ENCODE assay signal across 1 cellular context in the genomic region with DNA sequence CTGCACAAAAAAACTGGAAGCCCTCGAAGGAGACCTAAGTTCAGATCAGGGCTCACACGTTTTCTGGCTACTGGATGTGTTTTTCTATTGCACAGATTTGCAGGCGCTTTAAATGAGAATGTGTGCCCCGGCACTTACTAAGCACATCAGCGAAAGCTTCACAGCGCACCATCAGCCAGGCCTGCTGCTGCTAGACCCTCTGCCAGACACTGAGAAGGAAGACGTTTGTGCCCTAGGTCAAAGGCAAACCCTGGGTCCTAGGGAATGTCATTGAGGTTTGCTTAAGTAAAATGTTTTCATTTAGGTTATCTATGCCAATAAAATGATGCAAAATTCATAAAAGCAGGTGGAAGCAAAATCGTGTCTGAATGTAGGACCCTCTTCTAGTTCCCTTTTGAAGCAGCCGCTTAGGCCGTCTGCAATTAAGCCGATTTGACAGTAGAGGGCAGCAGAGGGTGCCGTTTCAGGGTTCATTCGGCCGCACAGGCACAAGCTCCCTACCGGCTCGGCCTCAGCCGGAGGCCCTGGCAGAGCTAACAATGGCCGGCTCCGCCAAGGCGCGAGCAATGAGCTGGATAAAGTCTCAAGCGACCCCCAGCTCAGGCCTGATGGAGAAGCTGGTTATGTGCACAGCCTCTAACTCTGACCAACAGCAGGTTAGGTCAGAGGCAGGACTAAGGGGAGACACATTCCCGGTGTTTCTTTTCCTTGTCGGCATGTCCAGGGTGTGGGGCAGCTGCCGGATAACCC.
TF ChIP-seq lines count a peak whose summit lies in the region.

No MANE protein-coding gene starts in this region.

TF ChIP-seq in HepG2, 621 proteins besides CTCF, POLR2A, EP300 and RAD21 (continued from another document and continues in another):
- TF ChIP-seq, protein P1, sequence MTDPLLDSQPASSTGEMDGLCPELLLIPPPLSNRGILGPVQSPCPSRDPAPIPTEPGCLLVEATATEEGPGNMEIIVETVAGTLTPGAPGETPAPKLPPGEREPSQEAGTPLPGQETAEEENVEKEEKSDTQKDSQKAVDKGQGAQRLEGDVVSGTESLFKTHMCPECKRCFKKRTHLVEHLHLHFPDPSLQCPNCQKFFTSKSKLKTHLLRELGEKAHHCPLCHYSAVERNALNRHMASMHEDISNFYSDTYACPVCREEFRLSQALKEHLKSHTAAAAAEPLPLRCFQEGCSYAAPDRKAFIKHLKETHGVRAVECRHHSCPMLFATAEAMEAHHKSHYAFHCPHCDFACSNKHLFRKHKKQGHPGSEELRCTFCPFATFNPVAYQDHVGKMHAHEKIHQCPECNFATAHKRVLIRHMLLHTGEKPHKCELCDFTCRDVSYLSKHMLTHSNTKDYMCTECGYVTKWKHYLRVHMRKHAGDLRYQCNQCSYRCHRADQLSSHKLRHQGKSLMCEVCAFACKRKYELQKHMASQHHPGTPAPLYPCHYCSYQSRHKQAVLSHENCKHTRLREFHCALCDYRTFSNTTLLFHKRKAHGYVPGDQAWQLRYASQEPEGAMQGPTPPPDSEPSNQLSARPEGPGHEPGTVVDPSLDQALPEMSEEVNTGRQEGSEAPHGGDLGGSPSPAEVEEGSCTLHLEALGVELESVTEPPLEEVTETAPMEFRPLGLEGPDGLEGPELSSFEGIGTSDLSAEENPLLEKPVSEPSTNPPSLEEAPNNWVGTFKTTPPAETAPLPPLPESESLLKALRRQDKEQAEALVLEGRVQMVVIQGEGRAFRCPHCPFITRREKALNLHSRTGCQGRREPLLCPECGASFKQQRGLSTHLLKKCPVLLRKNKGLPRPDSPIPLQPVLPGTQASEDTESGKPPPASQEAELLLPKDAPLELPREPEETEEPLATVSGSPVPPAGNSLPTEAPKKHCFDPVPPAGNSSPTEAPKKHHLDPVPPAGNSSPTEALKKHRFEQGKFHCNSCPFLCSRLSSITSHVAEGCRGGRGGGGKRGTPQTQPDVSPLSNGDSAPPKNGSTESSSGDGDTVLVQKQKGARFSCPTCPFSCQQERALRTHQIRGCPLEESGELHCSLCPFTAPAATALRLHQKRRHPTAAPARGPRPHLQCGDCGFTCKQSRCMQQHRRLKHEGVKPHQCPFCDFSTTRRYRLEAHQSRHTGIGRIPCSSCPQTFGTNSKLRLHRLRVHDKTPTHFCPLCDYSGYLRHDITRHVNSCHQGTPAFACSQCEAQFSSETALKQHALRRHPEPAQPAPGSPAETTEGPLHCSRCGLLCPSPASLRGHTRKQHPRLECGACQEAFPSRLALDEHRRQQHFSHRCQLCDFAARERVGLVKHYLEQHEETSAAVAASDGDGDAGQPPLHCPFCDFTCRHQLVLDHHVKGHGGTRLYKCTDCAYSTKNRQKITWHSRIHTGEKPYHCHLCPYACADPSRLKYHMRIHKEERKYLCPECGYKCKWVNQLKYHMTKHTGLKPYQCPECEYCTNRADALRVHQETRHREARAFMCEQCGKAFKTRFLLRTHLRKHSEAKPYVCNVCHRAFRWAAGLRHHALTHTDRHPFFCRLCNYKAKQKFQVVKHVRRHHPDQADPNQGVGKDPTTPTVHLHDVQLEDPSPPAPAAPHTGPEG (CRISPR knock-in tag; IDR thresholded peaks at IDR 0.05) = 0 out of 2 replicates have a peak, but pooled peaks have one; percentile 39
- TF ChIP-seq, protein P2, sequence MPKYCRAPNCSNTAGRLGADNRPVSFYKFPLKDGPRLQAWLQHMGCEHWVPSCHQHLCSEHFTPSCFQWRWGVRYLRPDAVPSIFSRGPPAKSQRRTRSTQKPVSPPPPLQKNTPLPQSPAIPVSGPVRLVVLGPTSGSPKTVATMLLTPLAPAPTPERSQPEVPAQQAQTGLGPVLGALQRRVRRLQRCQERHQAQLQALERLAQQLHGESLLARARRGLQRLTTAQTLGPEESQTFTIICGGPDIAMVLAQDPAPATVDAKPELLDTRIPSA (CRISPR knock-in tag; IDR thresholded peaks at IDR 0.05; ENCODE audit: borderline replicate concordance) = no peak
- TF ChIP-seq ZNF33A (CRISPR knock-in tag; IDR thresholded peaks at IDR 0.05; ENCODE audit: borderline replicate concordance) (no peak), FOSL2 (CRISPR knock-in tag; IDR thresholded peaks at IDR 0.05) (peak; percentile 42; the same call in 1 of the 2 replicates), MIER2 (CRISPR knock-in tag; IDR thresholded peaks at IDR 0.05) (no peak), ZKSCAN5 (CRISPR knock-in tag; IDR thresholded peaks at IDR 0.05) (no peak), RBAK (CRISPR knock-in tag; IDR thresholded peaks at IDR 0.05) (no peak), ZNF12 (CRISPR knock-in tag; IDR thresholded peaks at IDR 0.05) (no peak), ZNF614 (CRISPR knock-in tag; IDR thresholded peaks at IDR 0.05; ENCODE audit: borderline replicate concordance) (peak; percentile 84; the same call in 1 of the 2 replicates), ZNF788 (CRISPR knock-in tag; IDR thresholded peaks at IDR 0.05; ENCODE audit: borderline replicate concordance) (peak; percentile 69; the same call in 1 of the 2 replicates), ZNF484 (CRISPR knock-in tag; IDR thresholded peaks at IDR 0.05; ENCODE audit: borderline replicate concordance, low read depth) (no peak), NFKB2 (CRISPR knock-in tag; IDR thresholded peaks at IDR 0.05; ENCODE audit: borderline replicate concordance) (no peak; the same call in 1 of the 2 replicates), HES4 (CRISPR knock-in tag; IDR thresholded peaks at IDR 0.05; ENCODE audit: borderline replicate concordance) (no peak), ZFX (CRISPR knock-in tag; IDR thresholded peaks at IDR 0.05; ENCODE audit: low read depth) (peak; percentile 62; the same call in 1 of the 2 replicates), HDAC2 (CRISPR knock-in tag; IDR thresholded peaks at IDR 0.05) (0 out of 2 replicates have a peak, but pooled peaks have one; percentile 52), ELF3 (CRISPR knock-in tag; IDR thresholded peaks at IDR 0.05) (peak; percentile 48; the same call in 1 of the 2 replicates), ZFP90 (CRISPR knock-in tag; IDR thresholded peaks at IDR 0.05; ENCODE audit: borderline replicate concordance) (no peak), JUNB (CRISPR knock-in tag; IDR thresholded peaks at IDR 0.05; ENCODE audit: borderline replicate concordance) (no peak), CHCHD3 (CRISPR knock-in tag; IDR thresholded peaks at IDR 0.05) (no peak), ZNF264 (CRISPR knock-in tag; IDR thresholded peaks at IDR 0.05) (no peak), KAT8 (CRISPR knock-in tag; IDR thresholded peaks at IDR 0.05) (peak; percentile 51; the same call in 1 of the 2 replicates), ZNF335 (CRISPR knock-in tag; IDR thresholded peaks at IDR 0.05) (peak; percentile 55; the same call in 1 of the 2 replicates), ZKSCAN1 (IDR thresholded peaks at IDR 0.05; ENCODE audit: low read length) (peak; percentile 29; the same call in 1 of the 2 replicates), ZNF644 (CRISPR knock-in tag; IDR thresholded peaks at IDR 0.05; ENCODE audit: low read depth) (0 out of 2 replicates have a peak, but pooled peaks have one; percentile 68), MEIS2 (CRISPR knock-in tag; IDR thresholded peaks at IDR 0.05) (no peak), EHMT2 (IDR thresholded peaks at IDR 0.05; ENCODE audit: borderline replicate concordance, low read depth, low read length) (no peak), ZNF749 (CRISPR knock-in tag; IDR thresholded peaks at IDR 0.05; ENCODE audit: borderline replicate concordance) (no peak), MAZ (IDR thresholded peaks at IDR 0.05; ENCODE audit: borderline replicate concordance, low read depth, low read length) (no peak), MAZ (CRISPR knock-in tag; IDR thresholded peaks at IDR 0.05; ENCODE audit: low read depth) (no peak), TBX2 (CRISPR knock-in tag; IDR thresholded peaks at IDR 0.05; ENCODE audit: borderline replicate concordance) (peak; percentile 46; the same call in 1 of the 2 replicates), KMT2A (CRISPR knock-in tag; IDR thresholded peaks at IDR 0.05) (peak; percentile 44; the same call in 1 of the 2 replicates), ZNF354B (CRISPR knock-in tag; IDR thresholded peaks at IDR 0.05) (no peak), ZNF891 (CRISPR knock-in tag; IDR thresholded peaks at IDR 0.05) (0 out of 2 replicates have a peak, but pooled peaks have one; percentile 2), ZNF83 (CRISPR knock-in tag; IDR thresholded peaks at IDR 0.05; ENCODE audit: borderline replicate concordance) (0 out of 2 replicates have a peak, but pooled peaks have one; percentile 16), NFKBIZ (CRISPR knock-in tag; IDR thresholded peaks at IDR 0.05) (no peak), FOXA1 (IDR thresholded peaks at IDR 0.05) (no peak), FOXA1 (CRISPR knock-in tag; IDR thresholded peaks at IDR 0.05) (no peak), MXD4 (CRISPR knock-in tag; IDR thresholded peaks at IDR 0.05) (no peak; the same call in none of the 2 replicates), MZF1 (CRISPR knock-in tag; IDR thresholded peaks at IDR 0.05; ENCODE audit: borderline replicate concordance) (0 out of 2 replicates have a peak, but pooled peaks have one; percentile 43), ESRRA (CRISPR knock-in tag; IDR thresholded peaks at IDR 0.05; ENCODE audit: low read depth) (no peak), SMAD9 (CRISPR knock-in tag; IDR thresholded peaks at IDR 0.05) (no peak), PITX1 (CRISPR knock-in tag; IDR thresholded peaks at IDR 0.05) (peak; percentile 64; the same call in 1 of the 2 replicates), ZSCAN22 (CRISPR knock-in tag; IDR thresholded peaks at IDR 0.05) (no peak), SMARCE1 (IDR thresholded peaks at IDR 0.05; ENCODE audit: borderline replicate concordance) (no peak), RFX3 (CRISPR knock-in tag; IDR thresholded peaks at IDR 0.05) (no peak)
- TF ChIP-seq, protein P3, sequence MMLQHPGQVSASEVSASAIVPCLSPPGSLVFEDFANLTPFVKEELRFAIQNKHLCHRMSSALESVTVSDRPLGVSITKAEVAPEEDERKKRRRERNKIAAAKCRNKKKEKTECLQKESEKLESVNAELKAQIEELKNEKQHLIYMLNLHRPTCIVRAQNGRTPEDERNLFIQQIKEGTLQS (CRISPR knock-in tag; IDR thresholded peaks at IDR 0.05) = 0 out of 2 replicates have a peak, but pooled peaks have one; percentile 28
- TF ChIP-seq, protein P4, sequence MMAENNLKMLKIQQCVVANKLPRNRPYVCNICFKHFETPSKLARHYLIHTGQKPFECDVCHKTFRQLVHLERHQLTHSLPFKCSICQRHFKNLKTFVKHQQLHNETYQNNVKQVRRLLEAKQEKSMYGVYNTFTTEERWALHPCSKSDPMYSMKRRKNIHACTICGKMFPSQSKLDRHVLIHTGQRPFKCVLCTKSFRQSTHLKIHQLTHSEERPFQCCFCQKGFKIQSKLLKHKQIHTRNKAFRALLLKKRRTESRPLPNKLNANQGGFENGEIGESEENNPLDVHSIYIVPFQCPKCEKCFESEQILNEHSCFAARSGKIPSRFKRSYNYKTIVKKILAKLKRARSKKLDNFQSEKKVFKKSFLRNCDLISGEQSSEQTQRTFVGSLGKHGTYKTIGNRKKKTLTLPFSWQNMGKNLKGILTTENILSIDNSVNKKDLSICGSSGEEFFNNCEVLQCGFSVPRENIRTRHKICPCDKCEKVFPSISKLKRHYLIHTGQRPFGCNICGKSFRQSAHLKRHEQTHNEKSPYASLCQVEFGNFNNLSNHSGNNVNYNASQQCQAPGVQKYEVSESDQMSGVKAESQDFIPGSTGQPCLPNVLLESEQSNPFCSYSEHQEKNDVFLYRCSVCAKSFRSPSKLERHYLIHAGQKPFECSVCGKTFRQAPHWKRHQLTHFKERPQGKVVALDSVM (CRISPR knock-in tag; IDR thresholded peaks at IDR 0.05) = peak; percentile 55; the same call in 1 of the 2 replicates
- TF ChIP-seq, protein P5, sequence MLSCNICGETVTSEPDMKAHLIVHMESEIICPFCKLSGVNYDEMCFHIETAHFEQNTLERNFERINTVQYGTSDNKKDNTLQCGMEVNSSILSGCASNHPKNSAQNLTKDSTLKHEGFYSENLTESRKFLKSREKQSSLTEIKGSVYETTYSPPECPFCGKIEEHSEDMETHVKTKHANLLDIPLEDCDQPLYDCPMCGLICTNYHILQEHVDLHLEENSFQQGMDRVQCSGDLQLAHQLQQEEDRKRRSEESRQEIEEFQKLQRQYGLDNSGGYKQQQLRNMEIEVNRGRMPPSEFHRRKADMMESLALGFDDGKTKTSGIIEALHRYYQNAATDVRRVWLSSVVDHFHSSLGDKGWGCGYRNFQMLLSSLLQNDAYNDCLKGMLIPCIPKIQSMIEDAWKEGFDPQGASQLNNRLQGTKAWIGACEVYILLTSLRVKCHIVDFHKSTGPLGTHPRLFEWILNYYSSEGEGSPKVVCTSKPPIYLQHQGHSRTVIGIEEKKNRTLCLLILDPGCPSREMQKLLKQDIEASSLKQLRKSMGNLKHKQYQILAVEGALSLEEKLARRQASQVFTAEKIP (CRISPR knock-in tag; IDR thresholded peaks at IDR 0.05; ENCODE audit: borderline replicate concordance) = no peak
- TF ChIP-seq, protein P6, sequence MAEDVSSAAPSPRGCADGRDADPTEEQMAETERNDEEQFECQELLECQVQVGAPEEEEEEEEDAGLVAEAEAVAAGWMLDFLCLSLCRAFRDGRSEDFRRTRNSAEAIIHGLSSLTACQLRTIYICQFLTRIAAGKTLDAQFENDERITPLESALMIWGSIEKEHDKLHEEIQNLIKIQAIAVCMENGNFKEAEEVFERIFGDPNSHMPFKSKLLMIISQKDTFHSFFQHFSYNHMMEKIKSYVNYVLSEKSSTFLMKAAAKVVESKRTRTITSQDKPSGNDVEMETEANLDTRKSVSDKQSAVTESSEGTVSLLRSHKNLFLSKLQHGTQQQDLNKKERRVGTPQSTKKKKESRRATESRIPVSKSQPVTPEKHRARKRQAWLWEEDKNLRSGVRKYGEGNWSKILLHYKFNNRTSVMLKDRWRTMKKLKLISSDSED (CRISPR knock-in tag; IDR thresholded peaks at IDR 0.05) = no peak
- TF ChIP-seq, protein P7, sequence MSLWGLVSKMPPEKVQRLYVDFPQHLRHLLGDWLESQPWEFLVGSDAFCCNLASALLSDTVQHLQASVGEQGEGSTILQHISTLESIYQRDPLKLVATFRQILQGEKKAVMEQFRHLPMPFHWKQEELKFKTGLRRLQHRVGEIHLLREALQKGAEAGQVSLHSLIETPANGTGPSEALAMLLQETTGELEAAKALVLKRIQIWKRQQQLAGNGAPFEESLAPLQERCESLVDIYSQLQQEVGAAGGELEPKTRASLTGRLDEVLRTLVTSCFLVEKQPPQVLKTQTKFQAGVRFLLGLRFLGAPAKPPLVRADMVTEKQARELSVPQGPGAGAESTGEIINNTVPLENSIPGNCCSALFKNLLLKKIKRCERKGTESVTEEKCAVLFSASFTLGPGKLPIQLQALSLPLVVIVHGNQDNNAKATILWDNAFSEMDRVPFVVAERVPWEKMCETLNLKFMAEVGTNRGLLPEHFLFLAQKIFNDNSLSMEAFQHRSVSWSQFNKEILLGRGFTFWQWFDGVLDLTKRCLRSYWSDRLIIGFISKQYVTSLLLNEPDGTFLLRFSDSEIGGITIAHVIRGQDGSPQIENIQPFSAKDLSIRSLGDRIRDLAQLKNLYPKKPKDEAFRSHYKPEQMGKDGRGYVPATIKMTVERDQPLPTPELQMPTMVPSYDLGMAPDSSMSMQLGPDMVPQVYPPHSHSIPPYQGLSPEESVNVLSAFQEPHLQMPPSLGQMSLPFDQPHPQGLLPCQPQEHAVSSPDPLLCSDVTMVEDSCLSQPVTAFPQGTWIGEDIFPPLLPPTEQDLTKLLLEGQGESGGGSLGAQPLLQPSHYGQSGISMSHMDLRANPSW (CRISPR knock-in tag; IDR thresholded peaks at IDR 0.05; ENCODE audit: borderline replicate concordance) = no peak
- TF ChIP-seq, protein P8, sequence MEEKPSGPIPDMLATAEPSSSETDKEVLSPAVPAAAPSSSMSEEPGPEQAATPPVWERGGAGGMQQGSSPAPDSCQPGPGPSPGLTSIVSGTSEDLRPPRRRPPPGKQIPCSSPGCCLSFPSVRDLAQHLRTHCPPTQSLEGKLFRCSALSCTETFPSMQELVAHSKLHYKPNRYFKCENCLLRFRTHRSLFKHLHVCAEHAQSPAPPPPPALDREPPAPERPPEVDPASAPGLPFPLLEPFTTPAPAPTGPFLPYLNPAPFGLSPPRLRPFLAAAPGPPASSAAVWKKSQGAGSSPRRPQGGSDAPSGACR (CRISPR knock-in tag; IDR thresholded peaks at IDR 0.05) = no peak
